ENCODE assay signal across 2 cellular contexts in genomic region chr14:60622920-60623263, GRCh38.
TF ChIP-seq lines count a peak whose summit lies in the region.

No MANE protein-coding gene starts in this region.

TF ChIP-seq in SK-N-SH, 30 proteins besides CTCF, POLR2A, EP300 and RAD21 (continued from another document):
- TF ChIP-seq IRF3 (IDR thresholded peaks at IDR 0.05; ENCODE audit: low read depth, low read length) (no peak), JUND (IDR thresholded peaks at IDR 0.05) (peak; percentile 9; the same call in 1 of the 2 replicates), MEF2A (IDR thresholded peaks at IDR 0.05; ENCODE audit: borderline replicate concordance, low read depth) (0 out of 2 replicates have a peak, but pooled peaks have one; percentile 12), USF2 (IDR thresholded peaks at IDR 0.05; ENCODE audit: borderline replicate concordance, low read depth, low read length) (no peak), FOXM1 (IDR thresholded peaks at IDR 0.05; ENCODE audit: low read depth) (peak; percentile 61; the same call in 1 of the 2 replicates)

TF ChIP-seq in SK-N-SH treated with all-trans-retinoic acid at 6 μM for 48 hours, 23 proteins besides CTCF, POLR2A, EP300 and RAD21 (continued from another document):
- TF ChIP-seq CSRNP3 (CRISPR knock-in tag; IDR thresholded peaks at IDR 0.05): no peak
- TF ChIP-seq ARNTL (CRISPR knock-in tag; IDR thresholded peaks at IDR 0.05; ENCODE audit: borderline replicate concordance, low read depth): no peak
- TF ChIP-seq ZFP3 (CRISPR knock-in tag; IDR thresholded peaks at IDR 0.05): no peak
- no peak for TF ChIP-seq ZC3H10 (CRISPR knock-in tag; IDR thresholded peaks at IDR 0.05)
TF ChIP-seq in SK-N-SH treated with all-trans-retinoic acid at 6 μM for 48 hours: peak in this region for 0.
